24 cellular contexts compared by ENCODE assay signal in genomic region chr2:13597176-13597575, GRCh38.
"Had no signal": no experiment of that assay in that cellular context is flagged by ENCODE, and none has a peak within 500 bp of the region (broad histone marks: within the 10 kb centered on the region; RNA-seq: fewer than 3 reads in every experiment).

No MANE protein-coding gene starts in this region.

- H3K27me3 ChIP-seq: hepatocyte, neutrophil, right atrium auricular region, spleen, testis, tibial artery had no signal

- H3K4me1 ChIP-seq: prostate gland, right atrium auricular region, spleen, testis, tibial artery had no signal

- DNase-seq: cortex of kidney; dorsolateral prefrontal cortex; effector CD4-positive, alpha-beta T cell; foreskin melanocyte; head of caudate nucleus; kidney; spleen; stimulated activated CD4-positive, alpha-beta T cell treated with anti-CD3 and anti-CD28 coated beads, Interleukin-4, amount 100 ng/mL, for 4 hours; stimulated activated naive CD8-positive, alpha-beta T cell treated with anti-CD3 and anti-CD28 coated beads, Interleukin-15, Interleukin-2, amounts not matched to agents 100 U/mL and 50 U/mL, for 24 hours; substantia nigra; testis; tibial artery had no signal

- H3K27ac ChIP-seq: dorsolateral prefrontal cortex, epithelial cell of prostate, hepatocyte, neutrophil, prostate gland, right atrium auricular region, skin epidermis, spleen, testis, tibial artery had no signal

- H3K4me3 ChIP-seq: dorsolateral prefrontal cortex, hepatocyte, lung, prostate gland, right atrium auricular region, skin epidermis, spleen, testis, tibial artery had no signal

- H3K36me3 ChIP-seq: neutrophil, prostate gland, right atrium auricular region, spleen, tibial artery had no signal

- FAIRE-seq: kidney had no signal

- H3K9me3 ChIP-seq: neutrophil, prostate gland, right atrium auricular region, spleen, testis, tibial artery had no signal

- ATAC-seq: esophagus mucosa; left lobe of liver; natural killer cell treated with Interleukin-12 subunit alpha and Interleukin-12 subunit beta and Interleukin-15 and Interleukin-18, amount 100 ng/mL, for 72 hours; sciatic nerve; stimulated activated memory B cell treated with anti-CD40 and anti-IgM and Interleukin-4, amounts not matched to agents 10 μg/mL and 1 μg/mL and 100 μg/mL, for 72 hours; stimulated activated naive CD8-positive, alpha-beta T cell treated with anti-CD3 and anti-CD28 coated beads, Interleukin-15, Interleukin-2, amounts not matched to agents 100 U/mL and 50 U/mL, for 24 hours had no signal

- H3K4me2 ChIP-seq: hepatocyte had no signal
